Comparison of ENCODE assay signal across 11 cellular contexts in genomic region chr17:78120971-78121800, GRCh38. TPM values are rescaled to one million over a fixed set of nuclear protein-coding genes. Genes with fewer than 3 reads are reported as not detected.
DNase-seq lines count a peak whose midpoint lies in the region; ATAC-seq and TF ChIP-seq lines count a peak whose summit lies in the region.
"Had no signal": no experiment of that assay in that cellular context is flagged by ENCODE, and none has a peak within 500 bp of the region (broad histone marks: within the 10 kb centered on the region; RNA-seq: fewer than 3 reads in every experiment).

No MANE protein-coding gene starts in this region.

- TF ChIP-seq CTCF in transverse colon (IDR thresholded peaks at IDR 0.05), result no peak
- TF ChIP-seq CTCF in gastroesophageal sphincter (IDR thresholded peaks at IDR 0.05), result no peak

- no peaks in the 10 kb centered on the region for H3K9me3 ChIP-seq in transverse colon
- H3K9me3 ChIP-seq in gastroesophageal sphincter, result no peaks in the 10 kb centered on the region

- peak overlapping the region; percentile 83 to 86 for H3K4me3 Mint-ChIP-seq in effector memory CD8-positive, alpha-beta T cell

- H3K27ac ChIP-seq in transverse colon (peak overlapping the region; percentile 29 to 67 (median 52)), gastroesophageal sphincter (no peak overlapping the region)

- peaks cover 44 to 54% of the 10 kb centered on the region in 2 donors for H3K4me1 Mint-ChIP-seq in effector memory CD8-positive, alpha-beta T cell (ENCODE audit: low read depth in 2 of 2)

- H3K27me3 ChIP-seq in transverse colon (no peaks in the 10 kb centered on the region), gastroesophageal sphincter (no peaks in the 10 kb centered on the region)

- peaks cover 96% of the 10 kb centered on the region for H3K36me3 Mint-ChIP-seq in effector memory CD8-positive, alpha-beta T cell (ENCODE audit: insufficient read depth)

- no peak overlapping the region for H3K4me3 ChIP-seq in transverse colon
- H3K4me3 ChIP-seq in gastroesophageal sphincter, result no peak overlapping the region

- in situ Hi-C loops in transverse colon (cut with MboI; ENCODE audit: low pct_ligation_motif_present in 1 of 4, low pct_unique_long_range_greater_than_20kb in 1 of 4, low sequenced_read_pairs in 3 of 4), result no loop called here

- H3K4me1 ChIP-seq in transverse colon (peaks cover 4 to 29% (median 14%) of the 10 kb centered on the region in 4 donors), gastroesophageal sphincter (peaks cover 0 to 34% (median 5%) of the 10 kb centered on the region in 3 donors)

- no peaks in the 10 kb centered on the region for H3K9me3 Mint-ChIP-seq in effector memory CD8-positive, alpha-beta T cell

- TF ChIP-seq EP300 in transverse colon (IDR thresholded peaks at IDR 0.05; ENCODE audit: low read depth) (no peak), gastroesophageal sphincter (IDR thresholded peaks at IDR 0.05) (no peak)

- no peaks in the 10 kb centered on the region for H3K27me3 Mint-ChIP-seq in effector memory CD8-positive, alpha-beta T cell

- ATAC-seq in effector memory CD8-positive, alpha-beta T cell (replicated peaks), result peak; percentile 77
- no peak for ATAC-seq in HG02938 (IDR thresholded peaks at IDR 0.05; ENCODE audit: unreplicated experiment)
- ATAC-seq in gastroesophageal sphincter, result no peak

- peak; percentile 51 to 61 for DNase-seq in stimulated activated CD4-positive, alpha-beta T cell treated with anti-CD3 and anti-CD28 coated beads, Interleukin-2, amount 100 ng/mL, for 24 hours
- DNase-seq in stimulated activated CD4-positive, alpha-beta T cell treated with anti-CD3 and anti-CD28 coated beads, Interleukin-2, amount 100 ng/mL, for 48 hours, result no peak
- peak; percentile 50 for DNase-seq in activated CD4-positive, alpha-beta T cell treated with anti-CD3 and anti-CD28 coated beads, Interleukin-2, amount 50 U/mL, for 1 hour
- DNase-seq in effector memory CD8-positive, alpha-beta T cell, result peak; percentile 56 to 60 (median 57)
- peak; percentile 60 for DNase-seq in transverse colon
- no peak for DNase-seq in medulla oblongata (ENCODE audit: extremely low spot score)
- DNase-seq: NCI-H526 treated with DMSO at 0.1 percent for 48 hours had no signal

- H3K36me3 ChIP-seq in transverse colon (peaks cover 0 to 3% (median 0%) of the 10 kb centered on the region in 4 donors), gastroesophageal sphincter (peaks cover 0 to 66% of the 10 kb centered on the region in 2 donors)

- no peak for TF ChIP-seq POLR2A in transverse colon (IDR thresholded peaks at IDR 0.05)
- TF ChIP-seq POLR2A in gastroesophageal sphincter (IDR thresholded peaks at IDR 0.05), result no peak

- intact Hi-C loops in transverse colon (cut with DNase I; ENCODE audit: low total_unique reads), result no loop called here

- peak overlapping the region; percentile 91 to 95 for H3K27ac Mint-ChIP-seq in effector memory CD8-positive, alpha-beta T cell

- 68% methylated on average over 29 of the region's 35 CpGs; no CpG with 5 or more reads in 1 of the 2 donors for WGBS in transverse colon (ENCODE audit: low coverage in 1 of 2), 2 donors
- 90% methylated on average over 2 of the region's 35 CpGs; no CpG with 5 or more reads in 1 of the 2 donors for WGBS in gastroesophageal sphincter (ENCODE audit: low coverage in 1 of 2), 2 donors

RNA-seq across cellular contexts. Expression of gene TMC6, which starts 7.4 kb away (rescaled TPM):
- total RNA-seq in transverse colon (100 to 1,000 TPM in 1 of 4 donors, 10 to 100 TPM in 3; 39.7 to 181 (median 68.0) TPM), gastroesophageal sphincter (10 to 100 TPM; 12.4 to 19.0 (median 15.5) TPM)

RNA-seq across cellular contexts. Expression of gene TMC8, which starts 9.4 kb away (rescaled TPM):
- total RNA-seq in transverse colon (10 to 100 TPM in 2 of 4 donors, 1 to 10 TPM in 2; 1.2 to 40.8 (median 9.8) TPM), gastroesophageal sphincter (10 to 100 TPM in 1 of 4 donors, 1 to 10 TPM in 3; 1.7 to 12.0 (median 3.0) TPM)

RNA-seq across cellular contexts. Expression of gene C17orf99, which starts 25.0 kb away (rescaled TPM):
- total RNA-seq in transverse colon (not detected), gastroesophageal sphincter (not detected)
- total RNA-seq: epithelial cell of proximal tubule, osteocyte had no signal

RNA-seq across cellular contexts. Expression of gene SYNGR2, which starts 47.2 kb away (rescaled TPM):
- total RNA-seq in transverse colon (100 to 1,000 TPM; 102 to 121 (median 106) TPM), gastroesophageal sphincter (100 to 1,000 TPM in 1 of 4 donors, 10 to 100 TPM in 3; 49.9 to 151 (median 81.2) TPM)

Comparison
In these comparisons a context has a peak if more than half of its experiments do, and no peak if none do; other contexts are left out.
1. DNase-seq: peak in stimulated activated CD4-positive, alpha-beta T cell treated with anti-CD3 and anti-CD28 coated beads, Interleukin-2, amount 100 ng/mL, for 24 hours (2 of 2), activated CD4-positive, alpha-beta T cell treated with anti-CD3 and anti-CD28 coated beads, Interleukin-2, amount 50 U/mL, for 1 hour (single experiment), effector memory CD8-positive, alpha-beta T cell (3 of 3) and transverse colon (single experiment); none in stimulated activated CD4-positive, alpha-beta T cell treated with anti-CD3 and anti-CD28 coated beads, Interleukin-2, amount 100 ng/mL, for 48 hours (0 of 2) and medulla oblongata (single experiment).
2. H3K27ac ChIP-seq: peak in transverse colon (4 of 4); none in gastroesophageal sphincter (0 of 4).